1 cellular context compared by ENCODE assay signal in genomic region chr12:59637657-59638150, GRCh38.
TF ChIP-seq lines count a peak whose summit lies in the region.

No MANE protein-coding gene starts in this region.

TF ChIP-seq in WTC11, 78 proteins besides CTCF, POLR2A, EP300 and RAD21 (continued from another document):
- no peak for TF ChIP-seq E2F4 (CRISPR knock-in tag; IDR thresholded peaks at IDR 0.05; ENCODE audit: borderline replicate concordance, low read depth)
- no peak for TF ChIP-seq ZNF396 (CRISPR knock-in tag; IDR thresholded peaks at IDR 0.05; ENCODE audit: borderline replicate concordance)
- TF ChIP-seq JAZF1 (CRISPR knock-in tag; IDR thresholded peaks at IDR 0.05), result no peak
TF ChIP-seq in WTC11: peak in this region for 0.
